1 cellular context compared by ENCODE assay signal in genomic region chr19:2084993-2085720, GRCh38.
TF ChIP-seq lines count a peak whose summit lies in the region.

No MANE protein-coding gene starts in this region.

TF ChIP-seq in GM23338, 12 proteins besides CTCF, POLR2A, EP300 and RAD21:
- no peak for TF ChIP-seq POLR2AphosphoS5 (IDR thresholded peaks at IDR 0.05; ENCODE audit: low read depth)
- TF ChIP-seq REST (IDR thresholded peaks at IDR 0.05; ENCODE audit: unreplicated experiment), result no peak
- TF ChIP-seq CREB1 (CRISPR knock-in tag; IDR thresholded peaks at IDR 0.05; ENCODE audit: low read depth), result no peak
- TF ChIP-seq ZNF114 (CRISPR knock-in tag; IDR thresholded peaks at IDR 0.05), result no peak
- TF ChIP-seq EZH2phosphoT487 (IDR thresholded peaks at IDR 0.05; ENCODE audit: unreplicated experiment), result no peak
- no peak for TF ChIP-seq ZNF462 (CRISPR knock-in tag; IDR thresholded peaks at IDR 0.05)
- TF ChIP-seq JUNB (IDR thresholded peaks at IDR 0.05; ENCODE audit: unreplicated experiment), result no peak
- TF ChIP-seq NANOG (IDR thresholded peaks at IDR 0.05; ENCODE audit: borderline replicate concordance), result no peak
- TF ChIP-seq EZH2 (IDR thresholded peaks at IDR 0.05; ENCODE audit: low read depth, unreplicated experiment), result no peak
- no peak for TF ChIP-seq ZNF331 (CRISPR knock-in tag; IDR thresholded peaks at IDR 0.05; ENCODE audit: low read depth)
- TF ChIP-seq STAT1 (IDR thresholded peaks at IDR 0.05; ENCODE audit: unreplicated experiment), result no peak
- TF ChIP-seq ETS1 (IDR thresholded peaks at IDR 0.05), result no peak
